In the genomic region with DNA sequence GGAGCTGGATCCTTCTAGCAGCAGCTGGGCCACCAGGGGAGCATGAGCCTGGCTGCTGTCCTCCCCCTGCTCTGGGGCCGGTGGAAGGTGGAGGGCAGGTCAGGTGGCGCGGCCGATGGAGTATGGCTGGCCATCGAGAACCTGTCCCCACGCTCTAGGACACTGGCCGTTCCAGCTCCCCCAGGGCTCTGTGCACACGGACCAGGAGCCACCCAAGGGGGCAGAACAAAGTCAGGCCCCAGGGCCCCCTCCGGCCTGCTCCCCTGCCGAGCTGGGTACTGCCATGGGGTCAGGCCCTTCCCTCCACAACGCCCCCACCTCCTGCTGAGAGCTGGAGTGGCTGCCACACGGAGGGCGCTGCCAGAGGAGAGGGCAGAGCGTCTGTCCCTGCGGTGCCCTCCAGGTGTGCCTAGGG, we compare ENCODE assay signal across 14 cellular contexts. TPM values are rescaled to one million over a fixed set of nuclear protein-coding genes. Genes with fewer than 3 reads are reported as not detected.
DNase-seq lines count a peak whose midpoint lies in the region; TF ChIP-seq lines count a peak whose summit lies in the region.
"Had no signal": no experiment of that assay in that cellular context is flagged by ENCODE, and none has a peak within 500 bp of the region (broad histone marks: within the 10 kb centered on the region; RNA-seq: fewer than 3 reads in every experiment).

No MANE protein-coding gene starts in this region.

- no peak for TF ChIP-seq CTCF in glutamatergic neuron (IDR thresholded peaks at IDR 0.05; ENCODE audit: partially characterized antibody, unreplicated experiment)
- TF ChIP-seq CTCF in chondrocyte (IDR thresholded peaks at IDR 0.05), result no peak
- TF ChIP-seq CTCF in neural progenitor cell (IDR thresholded peaks at IDR 0.05), result no peak

- H3K27me3 Mint-ChIP-seq in glutamatergic neuron (ENCODE audit: unreplicated experiment), result peaks cover 8% of the 10 kb centered on the region
- peaks cover under 1% of the 10 kb centered on the region for H3K27me3 Mint-ChIP-seq in chondrocyte (ENCODE audit: low read depth)
- peaks cover 6% of the 10 kb centered on the region for H3K27me3 Mint-ChIP-seq in neural progenitor cell (ENCODE audit: insufficient read depth, low read depth)

- DNase-seq in NCI-H82 (lab: John Stamatoyannopoulos, UW) (peak; percentile 40), NCI-H82 treated with DMSO at 0.1 percent for 48 hours (lab: John Stamatoyannopoulos, UW; ENCODE audit: unreplicated experiment) (no peak), NCI-H69 (lab: John Stamatoyannopoulos, UW) (peak; percentile 15), glutamatergic neuron (no peak), NCI-H446 (lab: John Stamatoyannopoulos, UW) (no peak), chondrocyte (ENCODE audit: low spot score) (no peak), neural progenitor cell (ENCODE audit: low spot score) (no peak)
- DNase-seq: CD8-positive, alpha-beta T cell; COR-L47; GM23248; IMR-90 had no signal

- no peaks in the 10 kb centered on the region for H3K36me3 ChIP-seq in neural progenitor cell

- peaks cover 16% of the 10 kb centered on the region for H3K27me3 ChIP-seq in neural progenitor cell

- no peaks in the 10 kb centered on the region for H3K79me2 ChIP-seq in neural progenitor cell (ENCODE audit: low read depth)

- H2AFZ ChIP-seq in neural progenitor cell (replicated peaks), result no peak overlapping the region
- H2AFZ ChIP-seq: GM23248 had no signal

- H3K4me1 Mint-ChIP-seq in glutamatergic neuron (ENCODE audit: low read depth, unreplicated experiment) (peaks cover 13% of the 10 kb centered on the region), chondrocyte (ENCODE audit: low read depth) (no peaks in the 10 kb centered on the region), neural progenitor cell (peaks cover 16% of the 10 kb centered on the region)
- H3K4me1 Mint-ChIP-seq: CD14-positive monocyte had no signal

- H3K9ac ChIP-seq in neural progenitor cell, result no peak overlapping the region
- H3K9ac ChIP-seq: GM23248 had no signal

- H3K4me3 ChIP-seq in neural progenitor cell, result no peak overlapping the region
- H3K4me3 ChIP-seq: GM23248 had no signal

- H3K27ac ChIP-seq in neural progenitor cell, result no peak overlapping the region
- H3K27ac ChIP-seq: GM23248 had no signal

- no peak overlapping the region for H3K4me2 ChIP-seq in neural progenitor cell

- H3K9me3 ChIP-seq in neural progenitor cell (ENCODE audit: low read depth), result no peaks in the 10 kb centered on the region

- H3K9me3 Mint-ChIP-seq in glutamatergic neuron (ENCODE audit: unreplicated experiment) (peaks cover 2% of the 10 kb centered on the region), chondrocyte (ENCODE audit: low read depth) (no peaks in the 10 kb centered on the region), neural progenitor cell (no peaks in the 10 kb centered on the region)
- H3K9me3 Mint-ChIP-seq: CD14-positive monocyte; CD8-positive, alpha-beta T cell had no signal

- H3K27ac Mint-ChIP-seq in glutamatergic neuron (ENCODE audit: unreplicated experiment), result peak overlapping the region; percentile 22
- no peak overlapping the region for H3K27ac Mint-ChIP-seq in chondrocyte (ENCODE audit: unreplicated experiment)
- H3K27ac Mint-ChIP-seq in neural progenitor cell, result no peak overlapping the region
- H3K27ac Mint-ChIP-seq: B cell; CD14-positive monocyte; CD8-positive, alpha-beta T cell had no signal

- peaks cover 47% of the 10 kb centered on the region for H3K4me1 ChIP-seq in neural progenitor cell

- H3K4me3 Mint-ChIP-seq in glutamatergic neuron (ENCODE audit: unreplicated experiment) (no peak overlapping the region), chondrocyte (ENCODE audit: unreplicated experiment) (no peak overlapping the region), neural progenitor cell (no peak overlapping the region)
- H3K4me3 Mint-ChIP-seq: B cell; CD14-positive monocyte; CD8-positive, alpha-beta T cell had no signal

- H4K20me1 ChIP-seq in neural progenitor cell (ENCODE audit: low read depth), result peaks cover 26% of the 10 kb centered on the region

- H3K36me3 Mint-ChIP-seq in glutamatergic neuron (ENCODE audit: unreplicated experiment) (no peaks in the 10 kb centered on the region), chondrocyte (ENCODE audit: low read depth) (no peaks in the 10 kb centered on the region), neural progenitor cell (no peaks in the 10 kb centered on the region)
- H3K36me3 Mint-ChIP-seq: CD14-positive monocyte; CD8-positive, alpha-beta T cell had no signal

- no peaks in the 10 kb centered on the region for H3F3A ChIP-seq in neural progenitor cell (ENCODE audit: low read depth)

RNA-seq across cellular contexts. Expression of a gene that starts 4.5 kb away (rescaled TPM):
- total RNA-seq in glutamatergic neuron (ENCODE audit: unreplicated experiment) (61.4 TPM), chondrocyte (2.4 to 3.4 TPM (median 3.2 TPM) in 3 replicates), neural progenitor cell (ENCODE audit: low replicate concordance) (0.54 and 2.0 TPM in 2 replicates)
- total RNA-seq: Daoy, GM23248 had no signal

RNA-seq across cellular contexts. Expression of a gene that starts 54.8 kb away (rescaled TPM):
- 58.5 TPM for total RNA-seq in glutamatergic neuron (ENCODE audit: unreplicated experiment)
- total RNA-seq in chondrocyte, result 19.6 to 32.6 TPM (median 20.5 TPM) in 3 replicates
- 30.6 and 53.9 TPM in 2 replicates for total RNA-seq in neural progenitor cell (ENCODE audit: low replicate concordance)

RNA-seq across cellular contexts. Expression of a gene that starts 58.5 kb away (rescaled TPM):
- total RNA-seq in glutamatergic neuron (ENCODE audit: unreplicated experiment), result 21.2 TPM
- not detected in 3 replicates for total RNA-seq in chondrocyte
- 6.4 and 28.2 TPM in 2 replicates for total RNA-seq in neural progenitor cell (ENCODE audit: low replicate concordance)
- total RNA-seq: B cell; CD8-positive, alpha-beta T cell; Daoy; GM23248; IMR-90 had no signal

RNA-seq across cellular contexts. Expression of a gene that starts 59.2 kb away (rescaled TPM):
- total RNA-seq in glutamatergic neuron (ENCODE audit: unreplicated experiment) (14.0 TPM), chondrocyte (20.6 to 33.0 TPM (median 23.4 TPM) in 3 replicates), neural progenitor cell (ENCODE audit: low replicate concordance) (15.1 and 39.3 TPM in 2 replicates)

Comparison
In these comparisons a context has a peak if more than half of its experiments do, and no peak if none do; other contexts are left out.
1. DNase-seq: peak in NCI-H82 (single experiment) and NCI-H69 (single experiment); none in NCI-H82 treated with DMSO at 0.1 percent for 48 hours (single experiment), glutamatergic neuron (single experiment), NCI-H446 (0 of 2), chondrocyte (single experiment) and neural progenitor cell (single experiment).
2. RNA of a gene that starts 4.5 kb away (total RNA-seq): 61.4 TPM in glutamatergic neuron (single experiment); 2.4 to 3.4 TPM in chondrocyte and 0.54 to 2.0 TPM in neural progenitor cell; every median in the first group is over 10 times any median in the second.